In the genomic region with DNA sequence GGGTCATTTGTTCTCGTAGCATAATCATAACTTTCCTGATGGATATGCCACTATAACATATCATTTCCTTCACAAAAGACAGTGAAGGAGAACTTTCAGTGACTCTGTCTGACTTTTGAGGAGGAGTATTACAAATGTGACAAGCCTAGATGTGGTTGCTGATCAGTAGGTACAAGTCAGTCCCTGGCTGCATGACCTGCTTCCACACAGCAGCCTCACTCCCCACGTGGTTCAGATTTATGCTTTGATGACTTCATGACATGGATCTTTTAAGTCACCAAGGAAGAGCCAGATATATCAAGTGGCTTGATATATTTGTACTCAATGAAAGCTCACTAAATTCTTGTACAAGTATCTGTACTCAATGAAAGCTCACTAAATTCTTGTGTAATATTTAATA, we compare ENCODE assay signal across 14 cellular contexts.
"Had no signal": no experiment of that assay in that cellular context is flagged by ENCODE, and none has a peak within 500 bp of the region (broad histone marks: within the 10 kb centered on the region; RNA-seq: fewer than 3 reads in every experiment).

No MANE protein-coding gene starts in this region.

- H3K4me1 ChIP-seq: colonic mucosa, foreskin keratinocyte, left lung, lower lobe of right lung had no signal

- ATAC-seq: foreskin keratinocyte, heart right ventricle, left cardiac atrium, left lung, left ventricle myocardium superior, lower lobe of right lung, mucosa of descending colon had no signal

- H3K9me3 ChIP-seq: colonic mucosa, esophagus muscularis mucosa, mucosa of descending colon had no signal

- H3K36me3 ChIP-seq: colonic mucosa, esophagus muscularis mucosa, heart right ventricle, left lung, lower lobe of right lung had no signal

- H3K4me3 ChIP-seq: colonic mucosa, esophagus muscularis mucosa, heart right ventricle, left lung, lower lobe of right lung, mucosa of descending colon had no signal

- DNase-seq: colonic mucosa; cortex of kidney; effector memory CD4-positive, alpha-beta T cell; foreskin keratinocyte; glutamatergic neuron; heart right ventricle; hippocampal formation; left cardiac atrium; left lung; left ventricle myocardium superior; lower lobe of right lung; mesenchymal stem cell; mucosa of descending colon had no signal

- H3K27me3 ChIP-seq: colonic mucosa, esophagus muscularis mucosa, heart right ventricle, left lung had no signal

- H3K27ac ChIP-seq: colonic mucosa, esophagus muscularis mucosa, foreskin keratinocyte, heart right ventricle, left lung, lower lobe of right lung had no signal
